8 cellular contexts compared by ENCODE assay signal in the genomic region with DNA sequence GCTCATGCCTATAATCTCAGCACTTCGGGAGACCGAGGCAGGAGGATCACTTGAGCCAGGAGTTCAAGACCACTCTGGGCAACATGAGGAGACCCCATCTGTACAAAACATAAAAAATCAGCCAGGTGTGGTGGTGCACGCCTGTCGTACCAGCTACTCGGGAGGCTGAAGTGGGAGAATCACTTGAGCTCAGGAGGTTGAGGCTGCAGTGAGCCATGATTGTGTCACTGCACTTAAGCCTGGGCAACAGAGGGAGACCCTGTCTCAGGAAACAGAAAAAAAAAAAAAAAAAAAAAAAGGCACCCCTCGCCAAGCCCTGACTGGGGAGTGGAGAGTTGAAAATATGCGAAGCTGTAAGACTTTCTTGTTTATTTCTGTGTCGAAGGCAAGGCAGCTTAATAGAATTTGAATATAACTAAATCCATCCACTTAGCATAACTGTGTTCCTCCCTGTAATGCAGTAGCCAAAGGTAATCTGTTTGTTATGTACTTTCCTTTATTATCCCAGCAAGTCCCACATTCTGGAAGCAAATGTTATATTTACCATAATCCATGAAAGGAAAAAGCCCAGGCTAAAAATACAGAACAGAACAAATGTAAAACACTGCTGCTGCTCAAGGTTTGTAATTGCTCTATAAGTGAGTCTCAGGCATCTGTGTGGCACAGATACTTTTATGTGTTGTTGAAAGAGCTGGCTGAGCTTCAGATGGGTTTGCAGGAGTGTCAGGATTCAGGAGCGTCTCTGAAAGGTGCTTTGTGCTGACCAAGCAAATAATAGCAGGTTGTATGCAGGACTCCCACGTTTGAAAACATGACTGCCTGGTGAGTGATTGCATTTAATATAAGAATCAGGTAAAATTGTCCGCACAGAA.
DNase-seq lines count a peak whose midpoint lies in the region; ATAC-seq and TF ChIP-seq lines count a peak whose summit lies in the region.

No MANE protein-coding gene starts in this region.

- ATAC-seq in GM21390 (IDR thresholded peaks at IDR 0.05; ENCODE audit: unreplicated experiment) = peak; percentile 31
- ATAC-seq in HG03457 (IDR thresholded peaks at IDR 0.05; ENCODE audit: unreplicated experiment) = peak; percentile 15

- WGBS in endodermal cell (ENCODE audit: insufficient coverage in 1 of 2, insufficient read length in 1 of 2), 2 experiments = 70 to 85% methylated on average over 6 to 11 of the region's 11 CpGs

- H3K27me3 Mint-ChIP-seq in CD4-positive, alpha-beta memory T cell = no peaks in the 10 kb centered on the region
- no peaks in the 10 kb centered on the region for H3K27me3 Mint-ChIP-seq in endodermal cell (ENCODE audit: insufficient read depth)

- peaks cover 94% of the 10 kb centered on the region for H3K4me1 ChIP-seq in CD4-positive, alpha-beta memory T cell (ENCODE audit: insufficient read depth, low read length)
- H3K4me1 ChIP-seq in endodermal cell (ENCODE audit: control insufficient read depth, insufficient read depth, low read length) = peaks cover 25% of the 10 kb centered on the region

- H3K9me3 Mint-ChIP-seq in CD4-positive, alpha-beta memory T cell = no peaks in the 10 kb centered on the region
- no peaks in the 10 kb centered on the region for H3K9me3 Mint-ChIP-seq in endodermal cell

- peak overlapping the region; percentile 68 to 88 (median 78) for H3K4me3 Mint-ChIP-seq in CD4-positive, alpha-beta memory T cell
- H3K4me3 Mint-ChIP-seq in endodermal cell = no peak overlapping the region

- TF ChIP-seq CTCF in endodermal cell (conservative IDR thresholded peaks at IDR 0.05) = no peak

- H3K9me3 ChIP-seq in CD4-positive, alpha-beta memory T cell (ENCODE audit: control insufficient read depth in 1 of 2, low read length in 2 of 2) = no peaks in the 10 kb centered on the region
- no peaks in the 10 kb centered on the region for H3K9me3 ChIP-seq in endodermal cell (ENCODE audit: control insufficient read depth, low read length)

- H3K9ac ChIP-seq in endodermal cell (ENCODE audit: extremely low read depth, low read length, poor library complexity, severe bottlenecking) = no peak overlapping the region

- no peaks in the 10 kb centered on the region for H3K27me3 ChIP-seq in CD4-positive, alpha-beta memory T cell (ENCODE audit: insufficient read depth, low read length)
- no peaks in the 10 kb centered on the region for H3K27me3 ChIP-seq in endodermal cell (ENCODE audit: control insufficient read depth, insufficient read depth, low read length, poor library complexity, severe bottlenecking)

- POLR2A ChIA-PET in CD4-positive, alpha-beta memory T cell (lab: Charles Lee; ENCODE audit: partially characterized antibody) = interaction anchor here (0.6 to 19.5 kb wide), 21 partner anchors 9 to 258 kb away, joined by 3 to 1422 read pairs (median 4); no protein-coding TSS in a partner anchor

- peak overlapping the region in 1 of 2 donors; percentile 41 for H3K4me3 ChIP-seq in CD4-positive, alpha-beta memory T cell (ENCODE audit: low read length in 2 of 2)
- no peak overlapping the region for H3K4me3 ChIP-seq in endodermal cell (ENCODE audit: low read length)

- H3K4me1 Mint-ChIP-seq in CD4-positive, alpha-beta memory T cell = peaks cover 75 to 97% (median 88%) of the 10 kb centered on the region in 4 donors
- H3K4me1 Mint-ChIP-seq in endodermal cell = peaks cover 67% of the 10 kb centered on the region

- intact Hi-C loops in CD4-positive, alpha-beta memory T cell (cut with micrococcal nuclease) = loop anchor here (1.0 kb wide), 3 partner anchors 18 to 33 kb away; no protein-coding TSS in a partner anchor

- peak overlapping the region; percentile 91 to 100 (median 99) for H3K27ac Mint-ChIP-seq in CD4-positive, alpha-beta memory T cell
- peak overlapping the region; percentile 26 for H3K27ac Mint-ChIP-seq in endodermal cell

- no peaks in the 10 kb centered on the region for H3K36me3 ChIP-seq in CD4-positive, alpha-beta memory T cell (ENCODE audit: insufficient read depth, low read length)
- H3K36me3 ChIP-seq in endodermal cell (ENCODE audit: control insufficient read depth, insufficient read depth, low read length) = peaks cover 30% of the 10 kb centered on the region

- no peaks in the 10 kb centered on the region for H3K36me3 Mint-ChIP-seq in CD4-positive, alpha-beta memory T cell
- H3K36me3 Mint-ChIP-seq in endodermal cell (ENCODE audit: low read depth) = peaks cover 29% of the 10 kb centered on the region

- H3K27ac ChIP-seq in CD4-positive, alpha-beta memory T cell (ENCODE audit: low read depth, low read length) = peak overlapping the region; percentile 93
- H3K27ac ChIP-seq in endodermal cell (ENCODE audit: low read depth, low read length) = no peak overlapping the region

- CTCF ChIA-PET in CD4-positive, alpha-beta memory T cell (lab: Charles Lee; ENCODE audit: partially characterized antibody) = interaction anchor here (0.7 to 16.9 kb wide), 13 partner anchors 10 to 137 kb away, joined by 3 to 308 read pairs (median 5); no protein-coding TSS in a partner anchor

- no peak for DNase-seq in CD4-positive, alpha-beta memory T cell
- DNase-seq in endodermal cell (no peak), GM19240 (ENCODE audit: insufficient read length, low spot score) (no peak), T-helper 9 cell (no peak), NAMALWA (ENCODE audit: low spot score) (no peak), SIG-M5 treated with dmso at 0.1 percent for 504 hours (lab: John Stamatoyannopoulos, UW; ENCODE audit: unreplicated experiment) (no peak)
